11 cellular contexts compared by ENCODE assay signal in genomic region chr1:42173961-42174715, GRCh38. TPM values are rescaled to one million over a fixed set of nuclear protein-coding genes. Genes with fewer than 3 reads are reported as not detected.
A peak's percentile ranks its signal among the peaks of the same experiment; 100 is the strongest.
DNase-seq lines count a peak whose midpoint lies in the region; ATAC-seq and TF ChIP-seq lines count a peak whose summit lies in the region.
"Had no signal": no experiment of that assay in that cellular context is flagged by ENCODE, and none has a peak within 500 bp of the region (broad histone marks: within the 10 kb centered on the region; RNA-seq: fewer than 3 reads in every experiment).

No MANE protein-coding gene starts in this region.

- H3K4me2 ChIP-seq in HCT116 (ENCODE audit: low read length): no peak overlapping the region
- peak overlapping the region; percentile 72 for H3K4me2 ChIP-seq in mammary epithelial cell (ENCODE audit: insufficient read depth, low read depth, low read length)

- dilution Hi-C loops in mammary epithelial cell (cut with HindIII; ENCODE audit: low sequenced_read_pairs): loop anchor here (5.0 kb wide), 1 partner anchor 103 kb away; no protein-coding TSS in a partner anchor

- H3K27me3 ChIP-seq in HCT116 (ENCODE audit: insufficient read depth, low read length): no peaks in the 10 kb centered on the region
- H3K27me3 ChIP-seq in mammary epithelial cell (ENCODE audit: insufficient read depth, low read length): no peaks in the 10 kb centered on the region
- H3K27me3 ChIP-seq in A673 (replicated peaks; ENCODE audit: insufficient read depth, low read depth, low read length, poor library complexity): no peaks in the 10 kb centered on the region
- no peaks in the 10 kb centered on the region for H3K27me3 ChIP-seq in tibial nerve
- H3K27me3 ChIP-seq: ascending aorta had no signal

- no peaks in the 10 kb centered on the region for H3K9me2 ChIP-seq in HCT116 (ENCODE audit: insufficient read depth)

- H3K9me3 ChIP-seq in HCT116 (ENCODE audit: control insufficient read depth in 1 of 2, insufficient read depth in 1 of 2, low read depth in 1 of 2, low read length in 2 of 2) (no peaks in the 10 kb centered on the region), mammary epithelial cell (replicated peaks; ENCODE audit: insufficient read depth, low read length) (no peaks in the 10 kb centered on the region), A673 (ENCODE audit: low read depth, low read length, poor library complexity, severe bottlenecking) (no peaks in the 10 kb centered on the region), tibial nerve (no peaks in the 10 kb centered on the region)
- H3K9me3 ChIP-seq: ascending aorta, Caco-2 had no signal

- no peak for TF ChIP-seq CTCF in HCT116 (IDR thresholded peaks at IDR 0.05 in 2 of 3, conservative IDR thresholded peaks at IDR 0.05 in 1 of 3; ENCODE audit: borderline replicate concordance in 1 of 3, insufficient read depth in 1 of 3, low read depth in 2 of 3, low read length in 2 of 3)
- no peak for TF ChIP-seq CTCF in mammary epithelial cell (conservative IDR thresholded peaks at IDR 0.05 in 1 of 2, IDR thresholded peaks at IDR 0.05 in 1 of 2; ENCODE audit: extremely low read depth in 1 of 2, insufficient read depth in 1 of 2, low read depth in 1 of 2, low read length in 2 of 2)
- TF ChIP-seq CTCF in A673 (conservative IDR thresholded peaks at IDR 0.05; ENCODE audit: low read depth, low read length): no peak
- no peak for TF ChIP-seq CTCF in tibial nerve (IDR thresholded peaks at IDR 0.05)

- CTCF ChIA-PET in HCT116 (lab: Charles Lee) (interaction anchor here (0.6 to 2.3 kb wide), 21 partner anchors 9 to 811 kb away, joined by 3 to 21 read pairs (median 4); partner anchors contain the start of genes C1orf50, GUCA2A and P3H1), mammary epithelial cell (lab: Charles Lee; ENCODE audit: low non-redundant PET) (interaction anchor here (0.6 to 1.7 kb wide), 4 partner anchors 27 to 900 kb away, joined by 3 to 12 read pairs (median 4); no protein-coding TSS in a partner anchor), A673 (lab: Charles Lee) (interaction anchor here (0.9 to 1.3 kb wide), 4 partner anchors 11 to 362 kb away, joined by 3 to 6 read pairs (median 4); no protein-coding TSS in a partner anchor)

- H3K4me1 ChIP-seq in HCT116 (ENCODE audit: control insufficient read depth in 1 of 2, insufficient read depth in 2 of 2, low read length in 2 of 2): peaks cover 4 to 12% of the 10 kb centered on the region in 2 experiments
- peaks cover 56% of the 10 kb centered on the region for H3K4me1 ChIP-seq in mammary epithelial cell (ENCODE audit: insufficient read depth, low read length)
- H3K4me1 ChIP-seq in A673 (ENCODE audit: insufficient read depth, low read length, poor library complexity, severe bottlenecking): peaks cover 4% of the 10 kb centered on the region
- H3K4me1 ChIP-seq in tibial nerve: peaks cover 0 to 63% (median 11%) of the 10 kb centered on the region in 4 donors

- no peak for TF ChIP-seq POLR2A in HCT116 (IDR thresholded peaks at IDR 0.05; ENCODE audit: borderline replicate concordance, extremely low read depth, insufficient read depth, insufficient read length)
- no peak for TF ChIP-seq POLR2A in tibial nerve (IDR thresholded peaks at IDR 0.05)

- BruUV-seq in HCT116 (replicated peaks; lab: Mats Ljungman, UMichigan): TSS peak; percentile 4
- no TSS peak for BruUV-seq in mammary epithelial cell (replicated peaks; lab: Mats Ljungman, UMichigan)
- no TSS peak for BruUV-seq in A673 (replicated peaks; lab: Mats Ljungman, UMichigan)

- TF ChIP-seq RAD21 in HCT116 (IDR thresholded peaks at IDR 0.05; ENCODE audit: low read depth): no peak

- TF ChIP-seq EP300 in tibial nerve (IDR thresholded peaks at IDR 0.05): no peak

- POLR2A ChIA-PET in HCT116 (lab: Charles Lee): no interaction called here
- POLR2A ChIA-PET in A673 (lab: Charles Lee; ENCODE audit: low non-redundant PET): no interaction called here

- peak; percentile 48 for DNase-seq in COLO829 (ENCODE audit: low spot score)
- no peak for DNase-seq in HCT116 (ENCODE audit: low read depth, low spot score)
- DNase-seq in mammary epithelial cell: peak; percentile 94
- peak; percentile 68 for DNase-seq in iris pigment epithelial cell (ENCODE audit: low read depth)
- DNase-seq in A673 (ENCODE audit: low spot score): no peak
- DNase-seq in mucosa of gallbladder (ENCODE audit: low spot score): no peak
- no peak for DNase-seq in tibial nerve (ENCODE audit: low spot score in 2 of 2)

- H2AFZ ChIP-seq in HCT116 (ENCODE audit: low read depth, low read length, poor library complexity, severe bottlenecking) (no peak overlapping the region), mammary epithelial cell (ENCODE audit: low read depth, low read length) (no peak overlapping the region)

- H3K79me2 ChIP-seq in HCT116 (ENCODE audit: insufficient read depth, low read length): no peaks in the 10 kb centered on the region
- H3K79me2 ChIP-seq in mammary epithelial cell (ENCODE audit: insufficient read depth, low read length): no peaks in the 10 kb centered on the region

- ATAC-seq in HCT116: no peak

- in situ Hi-C loops in mammary epithelial cell (cut with MboI; ENCODE audit: low sequenced_read_pairs in 2 of 2): no loop called here

- no peak overlapping the region for H3K9ac ChIP-seq in HCT116 (ENCODE audit: low read length)
- peak overlapping the region; percentile 48 for H3K9ac ChIP-seq in mammary epithelial cell (ENCODE audit: insufficient read depth, low read length)

- intact Hi-C loops in HCT116 (cut with micrococcal nuclease): loop anchor here (1.0 to 10.0 kb wide), 4 partner anchors 27 to 909 kb away; no protein-coding TSS in a partner anchor
- intact Hi-C loops in mammary epithelial cell (cut with micrococcal nuclease): loop anchor here (1.0 to 5.0 kb wide), 5 partner anchors 27 to 657 kb away; partner anchors contain the start of genes PPCS and ZMYND12
- intact Hi-C loops in A673 (cut with micrococcal nuclease; ENCODE audit: unreplicated experiment): loop anchor here (1.0 to 10.0 kb wide), 3 partner anchors 40 to 600 kb away; partner anchors contain the start of gene FOXJ3

- peaks cover 0 to 3% of the 10 kb centered on the region in 2 experiments; a peak in 1 of 4 replicates for H3K36me3 ChIP-seq in HCT116 (ENCODE audit: control insufficient read depth in 1 of 2, insufficient read depth in 2 of 2, low read length in 2 of 2)
- H3K36me3 ChIP-seq in mammary epithelial cell (ENCODE audit: insufficient read depth, low read length): no peaks in the 10 kb centered on the region
- no peaks in the 10 kb centered on the region for H3K36me3 ChIP-seq in A673 (ENCODE audit: insufficient read depth, low read length, poor library complexity, severe bottlenecking)
- H3K36me3 ChIP-seq in tibial nerve: peaks cover 0 to 7% (median 0%) of the 10 kb centered on the region in 3 donors
- H3K36me3 ChIP-seq: ascending aorta had no signal

- WGBS in mammary epithelial cell (ENCODE audit: low coverage, missing lambda C conversion rate): 6% methylated on average over 8 of the region's 8 CpGs
- 66 to 71% methylated on average over 8 of the region's 8 CpGs for WGBS in tibial nerve, 2 donors

- RAD21 ChIA-PET in HCT116 (lab: Charles Lee; ENCODE audit: low non-redundant PET in 1 of 2, low total read pairs in 2 of 2, uncharacterized antibody in 2 of 2, unreplicated experiment in 2 of 2): no interaction called here

- H3K4me3 ChIP-seq in HCT116 (replicated peaks in 1 of 2; ENCODE audit: low read depth in 1 of 2, low read length in 2 of 2): no peak overlapping the region
- peak overlapping the region in 2 of 3 experiments; percentile 0 to 7 for H3K4me3 ChIP-seq in mammary epithelial cell (replicated peaks in 1 of 3; ENCODE audit: insufficient read depth in 1 of 3, low read depth in 2 of 3, low read length in 3 of 3)
- no peak overlapping the region for H3K4me3 ChIP-seq in A673 (ENCODE audit: low read depth, low read length, poor library complexity, severe bottlenecking)
- no peak overlapping the region for H3K4me3 ChIP-seq in tibial nerve
- H3K4me3 ChIP-seq: ascending aorta had no signal

- H4K20me1 ChIP-seq in HCT116 (ENCODE audit: insufficient read depth): 0 out of 2 replicates have a peak, but pooled peaks cover 5% of the 10 kb centered on the region
- H4K20me1 ChIP-seq in mammary epithelial cell (ENCODE audit: insufficient read depth, low read length): no peaks in the 10 kb centered on the region

- H3K27ac ChIP-seq in HCT116 (ENCODE audit: low read depth, low read length) (no peak overlapping the region), mammary epithelial cell (ENCODE audit: insufficient read depth, low read depth, low read length) (peak overlapping the region; percentile 66), A673 (ENCODE audit: low read depth, low read length, poor library complexity, severe bottlenecking) (no peak overlapping the region), tibial nerve (no peak overlapping the region)
- H3K27ac ChIP-seq: ascending aorta, HL-60 had no signal

TF ChIP-seq in HCT116, 20 proteins besides CTCF, POLR2A, EP300 and RAD21 (continues in another document):
- TF ChIP-seq SIN3A (IDR thresholded peaks at IDR 0.05; ENCODE audit: low read depth): no peak
- no peak for TF ChIP-seq MAX (IDR thresholded peaks at IDR 0.05)
- no peak for TF ChIP-seq ZNF274 (IDR thresholded peaks at IDR 0.05; ENCODE audit: low read depth, low read length)
- TF ChIP-seq EZH2 (IDR thresholded peaks at IDR 0.05): no peak
- no peak for TF ChIP-seq EZH2phosphoT487 (IDR thresholded peaks at IDR 0.05; ENCODE audit: borderline replicate concordance)
- no peak for TF ChIP-seq YY1 (IDR thresholded peaks at IDR 0.05; ENCODE audit: extremely low read depth, insufficient replicate concordance, low read depth, low read length)
- no peak for TF ChIP-seq ELF1 (IDR thresholded peaks at IDR 0.05; ENCODE audit: borderline replicate concordance, low read depth)
- no peak for TF ChIP-seq CBX3 (IDR thresholded peaks at IDR 0.05; ENCODE audit: low read depth)
- no peak for TF ChIP-seq SRF (IDR thresholded peaks at IDR 0.05; ENCODE audit: low read depth)
- no peak for TF ChIP-seq TCF7L2 (IDR thresholded peaks at IDR 0.05; ENCODE audit: borderline replicate concordance, extremely low read depth, insufficient read depth, insufficient read length)
- no peak for TF ChIP-seq ZFX (IDR thresholded peaks at IDR 0.05)
- TF ChIP-seq FOSL1 (IDR thresholded peaks at IDR 0.05; ENCODE audit: low read depth): no peak

RNA-seq across cellular contexts. Expression of gene GUCA2A, which starts 9.6 kb away (rescaled TPM):
- total RNA-seq in HCT116 (2021; ENCODE audit: unreplicated experiment): not detected
- not detected in 2 replicates for polyA plus RNA-seq in HCT116 (2012)
- total RNA-seq in mammary epithelial cell: not detected
- polyA plus RNA-seq in mammary epithelial cell: not detected
- polyA minus RNA-seq in mammary epithelial cell: not detected
- not detected in 2 replicates for total RNA-seq in A673 (2021)
- total RNA-seq in mucosa of gallbladder: 1.1 TPM
- total RNA-seq in tibial nerve: not detected
- total RNA-seq: activated CD4-positive, alpha-beta T cell treated with anti-CD3 and anti-CD28 coated beads, Interleukin-2, amount 10 ng/mL, durations not matched to agents 24 days and 14 days; ascending aorta had no signal

RNA-seq across cellular contexts. Expression of gene GUCA2B, which starts 20.9 kb away (rescaled TPM):
- total RNA-seq in HCT116 (2021; ENCODE audit: unreplicated experiment): not detected
- not detected in 2 replicates for polyA plus RNA-seq in HCT116 (2012)
- total RNA-seq in mammary epithelial cell: not detected
- not detected for polyA plus RNA-seq in mammary epithelial cell
- polyA minus RNA-seq in mammary epithelial cell: not detected
- not detected in 2 replicates for total RNA-seq in A673 (2021)
- total RNA-seq in mucosa of gallbladder: 7.9 TPM
- not detected for total RNA-seq in tibial nerve
- total RNA-seq: activated CD4-positive, alpha-beta T cell treated with anti-CD3 and anti-CD28 coated beads, Interleukin-2, amount 10 ng/mL, durations not matched to agents 24 days and 14 days; ascending aorta had no signal

Comparison
In these comparisons a context has a peak if more than half of its experiments do, and no peak if none do; other contexts are left out.
1. DNase-seq: peak in COLO829 (single experiment), mammary epithelial cell (single experiment) and iris pigment epithelial cell (single experiment); none in HCT116 (single experiment), A673 (single experiment), mucosa of gallbladder (single experiment) and tibial nerve (0 of 2).
2. H3K4me3 ChIP-seq: peak in mammary epithelial cell (2 of 3); none in HCT116 (0 of 2), A673 (single experiment) and tibial nerve (0 of 4).